15 cellular contexts compared by ENCODE assay signal in genomic region chr2:241514986-241515737, GRCh38. TPM values are rescaled to one million over a fixed set of nuclear protein-coding genes. Genes with fewer than 3 reads are reported as not detected.
DNase-seq lines count a peak whose midpoint lies in the region; ATAC-seq and TF ChIP-seq lines count a peak whose summit lies in the region.
"Had no signal": no experiment of that assay in that cellular context is flagged by ENCODE, and none has a peak within 500 bp of the region (broad histone marks: within the 10 kb centered on the region; RNA-seq: fewer than 3 reads in every experiment).

No MANE protein-coding gene starts in this region.

- POLR2A ChIA-PET in activated CD4-positive, alpha-beta memory T cell treated with anti-CD3 and anti-CD28 coated beads, Interleukin-2, amount 10 ng/mL, durations not matched to agents 7 days and 5 days (lab: Charles Lee) = interaction anchor here (1.0 kb wide), 1 partner anchor 172 kb away, joined by 3 read pairs; the partner anchor contains the start of gene DTYMK

- no peaks in the 10 kb centered on the region for H3K36me3 ChIP-seq in ascending aorta

- H3K9me3 ChIP-seq in ascending aorta = no peaks in the 10 kb centered on the region

- H3K27me3 ChIP-seq in ascending aorta = no peaks in the 10 kb centered on the region

- no peak for TF ChIP-seq CTCF in ascending aorta (IDR thresholded peaks at IDR 0.05)

- ATAC-seq in GM18511 (IDR thresholded peaks at IDR 0.05; ENCODE audit: unreplicated experiment) (peak; percentile 72), HG02943 (IDR thresholded peaks at IDR 0.05; ENCODE audit: low read depth, unreplicated experiment) (peak; percentile 57)

- intact Hi-C loops in ascending aorta (cut with DNase I) = no loop called here

- no peaks in the 10 kb centered on the region for H3K4me1 ChIP-seq in ascending aorta

- H3K27ac Mint-ChIP-seq in activated CD4-positive, alpha-beta memory T cell treated with anti-CD3 and anti-CD28 coated beads, Interleukin-2, amount 10 ng/mL, durations not matched to agents 7 days and 5 days = peak overlapping the region; percentile 17

- H3K27ac ChIP-seq in ascending aorta = peak overlapping the region in 1 of 2 donors; percentile 5

- CTCF ChIA-PET in activated CD4-positive, alpha-beta memory T cell treated with anti-CD3 and anti-CD28 coated beads, Interleukin-2, amount 10 ng/mL, durations not matched to agents 7 days and 5 days (lab: Charles Lee) = interaction anchor here (1.1 to 1.2 kb wide), 2 partner anchors 72 to 95 kb away, joined by 3 to 4 read pairs; no protein-coding TSS in a partner anchor

- peaks cover 10% of the 10 kb centered on the region for H3K9me3 Mint-ChIP-seq in activated CD4-positive, alpha-beta memory T cell treated with anti-CD3 and anti-CD28 coated beads, Interleukin-2, amount 10 ng/mL, durations not matched to agents 7 days and 5 days

- no peak overlapping the region for H3K4me3 ChIP-seq in ascending aorta
- H3K4me3 ChIP-seq: skin epidermis had no signal

- DNase-seq in AG08395 (ENCODE audit: low spot score) (peak; percentile 41), UCSD-AML1 (lab: John Stamatoyannopoulos, UW; ENCODE audit: unreplicated experiment) (no peak), H4 (ENCODE audit: low spot score) (no peak), ascending aorta (ENCODE audit: low spot score in 2 of 2) (no peak), NCI-H748 treated with DMSO at 0.1 percent for 48 hours (lab: John Stamatoyannopoulos, UW) (no peak)
- DNase-seq in activated CD4-positive, alpha-beta memory T cell treated with anti-CD3 and anti-CD28 coated beads, Interleukin-2, amount 10 ng/mL, durations not matched to agents 7 days and 5 days = no peak
- DNase-seq: activated gamma-delta T cell; effector CD4-positive, alpha-beta T cell; hippocampal formation; KBM-7; NCI-H526 treated with DMSO at 0.1 percent for 48 hours; stimulated activated CD8-positive, alpha-beta memory T cell treated with anti-CD3 and anti-CD28 coated beads, Interleukin-4, amount 100 ng/mL, for 48 hours had no signal

- H3K4me1 Mint-ChIP-seq in activated CD4-positive, alpha-beta memory T cell treated with anti-CD3 and anti-CD28 coated beads, Interleukin-2, amount 10 ng/mL, durations not matched to agents 7 days and 5 days = peaks cover 22% of the 10 kb centered on the region

- peaks cover 6% of the 10 kb centered on the region for H3K36me3 Mint-ChIP-seq in activated CD4-positive, alpha-beta memory T cell treated with anti-CD3 and anti-CD28 coated beads, Interleukin-2, amount 10 ng/mL, durations not matched to agents 7 days and 5 days (ENCODE audit: low read depth)

- no peak overlapping the region for H3K4me3 Mint-ChIP-seq in activated CD4-positive, alpha-beta memory T cell treated with anti-CD3 and anti-CD28 coated beads, Interleukin-2, amount 10 ng/mL, durations not matched to agents 7 days and 5 days

- H3K27me3 Mint-ChIP-seq in activated CD4-positive, alpha-beta memory T cell treated with anti-CD3 and anti-CD28 coated beads, Interleukin-2, amount 10 ng/mL, durations not matched to agents 7 days and 5 days = peaks cover 2% of the 10 kb centered on the region

RNA-seq across cellular contexts. Expression of gene STK25, which starts 6.8 kb away (rescaled TPM):
- 100 to 1,000 TPM in 1 of 2 experiments, 10 to 100 TPM in 1; 98.8 to 108 TPM for total RNA-seq in activated CD4-positive, alpha-beta memory T cell treated with anti-CD3 and anti-CD28 coated beads, Interleukin-2, amount 10 ng/mL, durations not matched to agents 7 days and 5 days
- total RNA-seq in H4 (2014; rRNA removed; shearing (Covaris generic)) = 117 and 153 TPM in 2 replicates
- 259 TPM for total RNA-seq in ascending aorta

RNA-seq across cellular contexts. Expression of gene BOK, which starts 43.4 kb away (rescaled TPM):
- under 1 TPM; 0.08 to 0.15 TPM for total RNA-seq in activated CD4-positive, alpha-beta memory T cell treated with anti-CD3 and anti-CD28 coated beads, Interleukin-2, amount 10 ng/mL, durations not matched to agents 7 days and 5 days
- total RNA-seq in H4 (2014; rRNA removed; shearing (Covaris generic)) = 1.2 and 2.3 TPM in 2 replicates
- 35.4 TPM for total RNA-seq in ascending aorta

Comparison
In these comparisons a context has a peak if more than half of its experiments do, and no peak if none do; other contexts are left out.
1. RNA of gene BOK, which starts 43.4 kb away (total RNA-seq): 35.4 TPM in ascending aorta (single experiment); 1.2 to 2.3 TPM in H4 and 0.08 to 0.15 TPM in activated CD4-positive, alpha-beta memory T cell treated with anti-CD3 and anti-CD28 coated beads, Interleukin-2, amount 10 ng/mL, durations not matched to agents 7 days and 5 days; every median in the first group is over 10 times any median in the second.